ENCODE assay signal across 8 cellular contexts in genomic region chrX:64206556-64207162, GRCh38. TPM values are rescaled to one million over a fixed set of nuclear protein-coding genes. Genes with fewer than 3 reads are reported as not detected.
DNase-seq lines count a peak whose midpoint lies in the region; ATAC-seq and TF ChIP-seq lines count a peak whose summit lies in the region.

No MANE protein-coding gene starts in this region.

- no peaks in the 10 kb centered on the region for H3K9me3 Mint-ChIP-seq in stimulated activated naive CD8-positive, alpha-beta T cell treated with anti-CD3 and anti-CD28 coated beads, Interleukin-15, Interleukin-2, amounts not matched to agents 100 ng/mL and 50 ng/mL, for 24 hours
- H3K9me3 Mint-ChIP-seq in mesothelial cell of epicardium: peaks cover 4% of the 10 kb centered on the region

- H3K4me1 Mint-ChIP-seq in stimulated activated naive CD8-positive, alpha-beta T cell treated with anti-CD3 and anti-CD28 coated beads, Interleukin-15, Interleukin-2, amounts not matched to agents 100 ng/mL and 50 ng/mL, for 24 hours (ENCODE audit: low read depth): peaks cover 13% of the 10 kb centered on the region
- H3K4me1 Mint-ChIP-seq in mesothelial cell of epicardium: peaks cover 28% of the 10 kb centered on the region

- H3K36me3 Mint-ChIP-seq in stimulated activated naive CD8-positive, alpha-beta T cell treated with anti-CD3 and anti-CD28 coated beads, Interleukin-15, Interleukin-2, amounts not matched to agents 100 ng/mL and 50 ng/mL, for 24 hours (ENCODE audit: low read depth): no peaks in the 10 kb centered on the region
- no peaks in the 10 kb centered on the region for H3K36me3 Mint-ChIP-seq in mesothelial cell of epicardium

- ATAC-seq in stimulated activated naive CD8-positive, alpha-beta T cell treated with anti-CD3 and anti-CD28 coated beads, Interleukin-15, Interleukin-2, amounts not matched to agents 100 U/mL and 50 U/mL, for 24 hours: no peak

- H3K4me3 Mint-ChIP-seq in stimulated activated naive CD8-positive, alpha-beta T cell treated with anti-CD3 and anti-CD28 coated beads, Interleukin-15, Interleukin-2, amounts not matched to agents 100 ng/mL and 50 ng/mL, for 24 hours: peak overlapping the region; percentile 82
- peak overlapping the region; percentile 75 for H3K4me3 Mint-ChIP-seq in mesothelial cell of epicardium

- TF ChIP-seq CTCF in cardiac fibroblast (IDR thresholded peaks at IDR 0.05; ENCODE audit: low read depth, low read length): no peak
- no peak for TF ChIP-seq CTCF in mesothelial cell of epicardium (IDR thresholded peaks at IDR 0.05; ENCODE audit: unreplicated experiment)

- no peak for DNase-seq in stimulated activated naive CD8-positive, alpha-beta T cell treated with anti-CD3 and anti-CD28 coated beads, Interleukin-15, Interleukin-2, amounts not matched to agents 100 U/mL and 50 U/mL, for 24 hours
- DNase-seq in cardiac fibroblast (ENCODE audit: low read depth in 2 of 2) (peak; percentile 29 to 75), mesothelial cell of epicardium (ENCODE audit: low spot score in 2 of 2, unreplicated experiment in 2 of 2) (no peak), NOMO-1 (lab: John Stamatoyannopoulos, UW; ENCODE audit: unreplicated experiment in 2 of 2) (no peak), LoVo (ENCODE audit: low spot score) (no peak), T1000 (lab: John Stamatoyannopoulos, UW) (no peak), DMS153 treated with DMSO at 0.1 percent for 48 hours (lab: John Stamatoyannopoulos, UW; ENCODE audit: unreplicated experiment) (no peak)

- H3K27me3 Mint-ChIP-seq in stimulated activated naive CD8-positive, alpha-beta T cell treated with anti-CD3 and anti-CD28 coated beads, Interleukin-15, Interleukin-2, amounts not matched to agents 100 ng/mL and 50 ng/mL, for 24 hours: no peaks in the 10 kb centered on the region
- no peaks in the 10 kb centered on the region for H3K27me3 Mint-ChIP-seq in mesothelial cell of epicardium (ENCODE audit: low read depth)

- no peak overlapping the region for H3K27ac Mint-ChIP-seq in stimulated activated naive CD8-positive, alpha-beta T cell treated with anti-CD3 and anti-CD28 coated beads, Interleukin-15, Interleukin-2, amounts not matched to agents 100 ng/mL and 50 ng/mL, for 24 hours
- H3K27ac Mint-ChIP-seq in mesothelial cell of epicardium: peak overlapping the region; percentile 96

- peak overlapping the region; percentile 64 for H3K4me3 ChIP-seq in cardiac fibroblast (replicated peaks in 1 of 2; ENCODE audit: low read depth in 2 of 2, low read length in 2 of 2)

RNA-seq across cellular contexts. Expression of gene AMER1, which starts 1.2 kb away (rescaled TPM):
- total RNA-seq in mesothelial cell of epicardium: 15.0 to 15.8 TPM (median 15.8 TPM) in 3 replicates

RNA-seq across cellular contexts. Expression of gene ASB12, which starts 23.7 kb away (rescaled TPM):
- total RNA-seq in mesothelial cell of epicardium: 0.18 to 0.73 TPM (median 0.67 TPM) in 3 replicates

Comparison
In these comparisons a context has a peak if more than half of its experiments do, and no peak if none do; other contexts are left out.
1. DNase-seq: peak in cardiac fibroblast (2 of 2); none in stimulated activated naive CD8-positive, alpha-beta T cell treated with anti-CD3 and anti-CD28 coated beads, Interleukin-15, Interleukin-2, amounts not matched to agents 100 U/mL and 50 U/mL, for 24 hours (single experiment), mesothelial cell of epicardium (0 of 2), NOMO-1 (0 of 2), LoVo (single experiment), T1000 (single experiment) and DMS153 treated with DMSO at 0.1 percent for 48 hours (single experiment).